8 cellular contexts compared by ENCODE assay signal in the genomic region with DNA sequence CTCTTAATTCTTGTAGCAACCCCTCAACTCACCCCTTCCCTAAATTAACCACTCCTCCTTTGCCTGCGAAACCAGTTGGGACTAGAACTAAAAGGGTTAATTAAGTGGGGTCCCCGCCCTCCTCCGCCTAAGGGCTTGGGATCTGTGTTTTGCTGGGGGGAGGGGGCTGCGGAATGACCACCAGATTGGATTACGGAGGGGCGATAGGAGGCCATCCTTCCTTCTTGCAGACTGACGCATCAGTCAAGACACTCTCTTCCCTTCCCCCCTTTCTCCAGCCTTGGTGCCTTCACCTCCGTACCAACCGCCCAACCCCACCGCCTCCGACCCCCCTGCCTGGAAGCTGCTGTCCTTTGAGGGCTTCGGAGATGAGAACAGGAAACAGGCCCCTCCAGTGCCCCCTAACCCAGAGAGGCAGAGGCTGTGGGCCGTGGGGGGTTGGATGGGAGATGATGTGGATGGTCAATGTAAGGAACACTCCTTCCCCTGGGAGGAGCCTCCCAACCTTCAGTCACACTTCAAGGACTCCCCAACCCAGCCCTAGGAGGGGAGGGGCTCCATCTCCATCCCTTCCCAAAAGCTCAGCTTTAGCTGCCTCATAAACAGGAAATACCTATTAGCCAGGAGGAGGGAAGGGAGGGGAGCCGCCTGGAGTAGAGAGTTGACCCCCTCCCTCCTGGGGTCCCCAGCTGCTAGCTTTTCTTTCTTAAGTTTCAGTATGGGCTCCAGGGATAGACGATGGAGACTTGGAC. TPM values are rescaled to one million over a fixed set of nuclear protein-coding genes. Genes with fewer than 3 reads are reported as not detected.
DNase-seq lines count a peak whose midpoint lies in the region; ATAC-seq lines count a peak whose summit lies in the region.

No MANE protein-coding gene starts in this region.

- peak in 1 of 5 donors; percentile 60 for DNase-seq in CD4-positive, alpha-beta memory T cell
- peak in 39 of 42 donors; percentile 22 to 81 (median 59) for DNase-seq in head of caudate nucleus
- peak; percentile 59 for DNase-seq in occipital lobe (lab: John Stamatoyannopoulos, UW)
- DNase-seq in GM19238 (ENCODE audit: insufficient read length, low spot score): no peak

- WGBS in HUES64: 1% methylated on average over 12 of the region's 15 CpGs

- CTCF ChIA-PET in CD4-positive, alpha-beta memory T cell (lab: Charles Lee; ENCODE audit: partially characterized antibody): interaction anchor here (0.9 to 1.8 kb wide), 2 partner anchors 8 to 11 kb away, joined by 3 to 11 read pairs; partner anchors contain the start of gene PPRC1

- H3K27ac ChIP-seq in CD4-positive, alpha-beta memory T cell (ENCODE audit: low read depth, low read length): peak overlapping the region; percentile 90
- peak overlapping the region; percentile 96 for H3K27ac ChIP-seq in HUES64 (ENCODE audit: low read depth, low read length)

- H3K36me3 Mint-ChIP-seq in CD4-positive, alpha-beta memory T cell: peaks cover 0 to 5% of the 10 kb centered on the region in 2 donors
- no peaks in the 10 kb centered on the region for H3K36me3 Mint-ChIP-seq in activated naive CD8-positive, alpha-beta T cell

- no peaks in the 10 kb centered on the region for H3K27me3 Mint-ChIP-seq in CD4-positive, alpha-beta memory T cell
- H3K27me3 Mint-ChIP-seq in activated naive CD8-positive, alpha-beta T cell: no peaks in the 10 kb centered on the region

- H3K9me3 Mint-ChIP-seq in CD4-positive, alpha-beta memory T cell: no peaks in the 10 kb centered on the region
- H3K9me3 Mint-ChIP-seq in activated naive CD8-positive, alpha-beta T cell (ENCODE audit: low read depth): no peaks in the 10 kb centered on the region

- no peaks in the 10 kb centered on the region for H3K27me3 ChIP-seq in CD4-positive, alpha-beta memory T cell (ENCODE audit: insufficient read depth, low read length)
- H3K27me3 ChIP-seq in HUES64 (ENCODE audit: insufficient read depth, low read length): no peaks in the 10 kb centered on the region

- H3K4me3 ChIP-seq in CD4-positive, alpha-beta memory T cell (ENCODE audit: low read length in 2 of 2): peak overlapping the region; percentile 61 to 78
- H3K4me3 ChIP-seq in HUES64 (ENCODE audit: low read length): peak overlapping the region; percentile 84

- intact Hi-C loops in CD4-positive, alpha-beta memory T cell (cut with micrococcal nuclease): loop anchor here (1.0 kb wide), 1 partner anchor 11 kb away; no protein-coding TSS in a partner anchor
- intact Hi-C loops in head of caudate nucleus (cut with DNase I): no loop called here

- peak overlapping the region; percentile 92 to 95 (median 94) for H3K27ac Mint-ChIP-seq in CD4-positive, alpha-beta memory T cell
- H3K27ac Mint-ChIP-seq in activated naive CD8-positive, alpha-beta T cell: peak overlapping the region; percentile 93

- peaks cover 41% of the 10 kb centered on the region for H3K4me1 ChIP-seq in CD4-positive, alpha-beta memory T cell (ENCODE audit: insufficient read depth, low read length)
- peaks cover 44% of the 10 kb centered on the region for H3K4me1 ChIP-seq in HUES64 (ENCODE audit: insufficient read depth, low read length)

- ATAC-seq in HG02798 (IDR thresholded peaks at IDR 0.05; ENCODE audit: poor library complexity, unreplicated experiment) (no peak), GM18907 (IDR thresholded peaks at IDR 0.05; ENCODE audit: unreplicated experiment) (no peak)

- H3K4me3 Mint-ChIP-seq in CD4-positive, alpha-beta memory T cell: peak overlapping the region; percentile 90 to 94 (median 91)
- peak overlapping the region; percentile 88 for H3K4me3 Mint-ChIP-seq in activated naive CD8-positive, alpha-beta T cell

- H3K9ac ChIP-seq in HUES64 (ENCODE audit: low read depth, low read length): peak overlapping the region; percentile 80

- POLR2A ChIA-PET in CD4-positive, alpha-beta memory T cell (lab: Charles Lee; ENCODE audit: partially characterized antibody): interaction anchor here (0.5 to 3.4 kb wide), 8 partner anchors 10 to 1620 kb away, joined by 3 to 24 read pairs (median 4); partner anchors contain the start of genes HPS6, NOLC1 and PPRC1

- no peaks in the 10 kb centered on the region for H3K9me3 ChIP-seq in CD4-positive, alpha-beta memory T cell (ENCODE audit: control insufficient read depth in 1 of 2, low read length in 2 of 2)
- H3K9me3 ChIP-seq in HUES64 (ENCODE audit: insufficient read depth, low read depth, low read length): no peaks in the 10 kb centered on the region

- peaks cover 27 to 62% (median 42%) of the 10 kb centered on the region in 4 donors for H3K4me1 Mint-ChIP-seq in CD4-positive, alpha-beta memory T cell
- peaks cover 39% of the 10 kb centered on the region for H3K4me1 Mint-ChIP-seq in activated naive CD8-positive, alpha-beta T cell (ENCODE audit: low read depth)

- H3K36me3 ChIP-seq in CD4-positive, alpha-beta memory T cell (ENCODE audit: insufficient read depth, low read length): no peaks in the 10 kb centered on the region
- no peaks in the 10 kb centered on the region for H3K36me3 ChIP-seq in HUES64 (ENCODE audit: insufficient read depth, low read length)

RNA-seq across cellular contexts. Expression of gene LDB1, which starts 1.0 kb away (rescaled TPM):
- total RNA-seq in CD4-positive, alpha-beta memory T cell: 100 to 1,000 TPM; 131 to 135 TPM
- polyA plus RNA-seq in CD4-positive, alpha-beta memory T cell: 10 to 100 TPM in 1 of 2 donors, 1 to 10 TPM in 1; 10.0 to 48.6 TPM
- polyA plus RNA-seq in HUES64 (2013, experiment 1 of 2): 63.6 TPM
- 69.2 TPM for polyA plus RNA-seq in HUES64 (2013, experiment 2 of 2)
- total RNA-seq in occipital lobe: 70.8 TPM

RNA-seq across cellular contexts. Expression of gene PPRC1, which starts 11.7 kb away (rescaled TPM):
- total RNA-seq in CD4-positive, alpha-beta memory T cell: 10 to 100 TPM; 38.9 to 39.8 TPM
- 10 to 100 TPM in 1 of 2 donors, 1 to 10 TPM in 1; 6.4 to 20.3 TPM for polyA plus RNA-seq in CD4-positive, alpha-beta memory T cell
- polyA plus RNA-seq in HUES64 (2013, experiment 1 of 2): 50.2 TPM
- polyA plus RNA-seq in HUES64 (2013, experiment 2 of 2): 43.7 TPM
- 8.4 TPM for total RNA-seq in occipital lobe

RNA-seq across cellular contexts. Expression of gene NOLC1, which starts 31.0 kb away (rescaled TPM):
- total RNA-seq in CD4-positive, alpha-beta memory T cell: 10 to 100 TPM; 63.7 to 71.6 TPM
- polyA plus RNA-seq in CD4-positive, alpha-beta memory T cell: 10 to 100 TPM; 20.0 to 75.0 TPM
- 144 TPM for polyA plus RNA-seq in HUES64 (2013, experiment 1 of 2)
- polyA plus RNA-seq in HUES64 (2013, experiment 2 of 2): 134 TPM
- 32.4 TPM for total RNA-seq in occipital lobe

RNA-seq across cellular contexts. Expression of gene HPS6, which starts 56.0 kb away (rescaled TPM):
- 10 to 100 TPM; 25.1 to 27.9 TPM for total RNA-seq in CD4-positive, alpha-beta memory T cell
- 10 to 100 TPM; 27.0 to 27.1 TPM for polyA plus RNA-seq in CD4-positive, alpha-beta memory T cell
- 7.5 TPM for polyA plus RNA-seq in HUES64 (2013, experiment 1 of 2)
- 9.8 TPM for polyA plus RNA-seq in HUES64 (2013, experiment 2 of 2)
- total RNA-seq in occipital lobe: 17.5 TPM
